Comparison of ENCODE assay signal across 1 cellular context in genomic region chr17:82915010-82915696, GRCh38.
TF ChIP-seq lines count a peak whose summit lies in the region.

No MANE protein-coding gene starts in this region.

TF ChIP-seq in GM23338, 12 proteins besides CTCF, POLR2A, EP300 and RAD21 (continued from another document):
- TF ChIP-seq CREB1 (CRISPR knock-in tag; IDR thresholded peaks at IDR 0.05; ENCODE audit: low read depth) (no peak), EZH2 (IDR thresholded peaks at IDR 0.05; ENCODE audit: low read depth, unreplicated experiment) (no peak), NANOG (IDR thresholded peaks at IDR 0.05; ENCODE audit: borderline replicate concordance) (no peak), POLR2AphosphoS5 (IDR thresholded peaks at IDR 0.05; ENCODE audit: low read depth) (no peak), JUNB (IDR thresholded peaks at IDR 0.05; ENCODE audit: unreplicated experiment) (no peak), ZNF462 (CRISPR knock-in tag; IDR thresholded peaks at IDR 0.05) (no peak), EZH2phosphoT487 (IDR thresholded peaks at IDR 0.05; ENCODE audit: unreplicated experiment) (no peak), ZNF114 (CRISPR knock-in tag; IDR thresholded peaks at IDR 0.05) (no peak)
